20 cellular contexts compared by ENCODE assay signal in the genomic region with DNA sequence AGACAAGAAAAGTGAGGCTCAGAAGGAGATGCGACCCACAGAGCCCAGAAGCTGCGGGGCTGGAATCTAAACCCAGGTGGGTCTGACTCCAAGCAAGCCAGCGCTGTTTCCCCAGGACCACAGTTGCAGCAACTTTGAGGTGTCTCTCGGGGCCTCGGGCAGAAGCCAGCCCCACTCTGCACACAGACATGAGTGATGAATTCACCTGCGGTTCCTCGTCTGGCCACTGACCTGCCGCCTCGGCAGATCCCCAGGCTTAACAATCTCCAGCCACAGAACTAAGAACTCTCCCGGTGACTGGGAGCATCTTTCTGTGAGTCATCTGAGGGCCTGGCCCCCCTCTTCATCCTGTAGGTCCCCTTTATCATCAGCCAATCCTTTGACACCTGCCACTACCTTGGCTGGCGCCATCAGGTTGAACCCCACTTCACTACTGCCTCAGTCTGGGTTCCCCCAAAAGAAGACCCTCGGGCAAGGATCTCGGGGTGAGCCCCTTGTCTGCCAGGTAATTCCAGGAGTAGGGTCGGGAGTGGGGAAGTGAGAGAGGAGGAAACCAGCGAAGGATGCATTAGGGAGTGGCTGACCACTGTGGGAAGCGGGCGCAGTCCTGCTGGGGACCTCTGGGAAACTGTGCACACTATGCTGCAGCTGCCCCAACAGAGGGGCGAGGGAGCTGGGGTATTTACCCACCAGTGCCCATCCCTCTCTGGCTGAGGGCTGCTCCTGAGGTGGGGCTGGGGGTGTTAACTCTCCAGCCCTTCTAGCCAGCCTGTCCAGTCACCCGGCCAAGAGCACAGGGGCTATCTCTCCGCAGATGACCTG. TPM values are rescaled to one million over a fixed set of nuclear protein-coding genes. Genes with fewer than 3 reads are reported as not detected.
"Had no signal": no experiment of that assay in that cellular context is flagged by ENCODE, and none has a peak within 500 bp of the region (broad histone marks: within the 10 kb centered on the region; RNA-seq: fewer than 3 reads in every experiment).

No MANE protein-coding gene starts in this region.

- FAIRE-seq: endometrium, kidney, TTC549 had no signal

- H3K79me2 ChIP-seq: parathyroid adenoma had no signal

- DNase-seq: activated CD4-positive, alpha-beta T cell treated with anti-CD3 and anti-CD28 coated beads for 36 hours; activated CD4-positive, alpha-beta T cell treated with anti-CD3 and anti-CD28 coated beads, Interleukin-2, amount 50 U/mL, for 48 hours; activated naive CD4-positive, alpha-beta T cell treated with anti-CD3 and anti-CD28 coated beads for 36 hours; activated T-cell treated with anti-CD3 and anti-CD28 coated beads, Interleukin-2, amount 50 U/mL, for 1 hour; anterior cingulate cortex; colonic mucosa; erythroblast; kidney; left ventricle myocardium superior; naive thymus-derived CD4-positive, alpha-beta T cell; stimulated activated CD4-positive, alpha-beta T cell treated with anti-CD3 and anti-CD28 coated beads, Interleukin-12 subunit alpha, Interleukin-12 subunit beta, amount 100 ng/mL, for 4 hours; stimulated activated CD4-positive, alpha-beta T cell treated with anti-CD3 and anti-CD28 coated beads, Interleukin-1b, Interleukin-23, amount 100 ng/mL, for 48 hours; stimulated activated naive CD4-positive, alpha-beta T cell treated with Interleukin-2 at 50 U/mL for 16 hours; uterus had no signal

- H3K27me3 ChIP-seq: brain microvascular endothelial cell, colonic mucosa, tibial artery, uterus had no signal

- H3K9me3 ChIP-seq: colonic mucosa, tibial artery, uterus had no signal

- H2AFZ ChIP-seq: parathyroid adenoma had no signal

- H3K27ac ChIP-seq: brain microvascular endothelial cell, colonic mucosa, parathyroid adenoma, tibial artery, uterus had no signal

- H3K4me3 ChIP-seq: colonic mucosa, tibial artery, uterus had no signal

- H3K9ac ChIP-seq: parathyroid adenoma had no signal

- ATAC-seq: activated CD4-positive, alpha-beta T cell treated with anti-CD3 and anti-CD28 coated beads for 36 hours; activated T-helper 17 cell treated with anti-CD3 and anti-CD28 coated beads, Interleukin-2, amount 50 U/mL, for 72 hours; left ventricle myocardium superior; naive thymus-derived CD4-positive, alpha-beta T cell had no signal

- H3K4me1 ChIP-seq: colonic mucosa, parathyroid adenoma, tibial artery, uterus had no signal

- H3K36me3 ChIP-seq: brain microvascular endothelial cell, colonic mucosa, uterus had no signal

RNA-seq across cellular contexts. Expression of gene MN1, which starts 33.0 kb away (rescaled TPM):
- polyA plus RNA-seq: naive thymus-derived CD4-positive, alpha-beta T cell had no signal
